1 cellular context compared by ENCODE assay signal in genomic region chr19:45324349-45324907, GRCh38.
TF ChIP-seq lines count a peak whose summit lies in the region.

No MANE protein-coding gene starts in this region.

TF ChIP-seq in HEK293, 187 proteins besides CTCF, POLR2A, EP300 and RAD21 (continued from another document):
- TF ChIP-seq EGR2 (tag by site-specific recombination; IDR thresholded peaks at IDR 0.05; ENCODE audit: low read depth) (0 out of 2 replicates have a peak, but pooled peaks have one; percentile 20), ZNF19 (tag by site-specific recombination; IDR thresholded peaks at IDR 0.05; ENCODE audit: low read depth) (no peak)
TF ChIP-seq in HEK293: peak in this region for 5.
